22 cellular contexts compared by ENCODE assay signal in genomic region chr1:98693385-98693784, GRCh38. TPM values are rescaled to one million over a fixed set of nuclear protein-coding genes. Genes with fewer than 3 reads are reported as not detected.
"Had no signal": no experiment of that assay in that cellular context is flagged by ENCODE, and none has a peak within 500 bp of the region (broad histone marks: within the 10 kb centered on the region; RNA-seq: fewer than 3 reads in every experiment).

No MANE protein-coding gene starts in this region.

- H3K36me3 ChIP-seq: cardiac muscle cell, gastrocnemius medialis, lower lobe of right lung, pancreas, right lobe of liver had no signal

- H3K4me1 ChIP-seq: esophagus muscularis mucosa, gastrocnemius medialis, lower lobe of right lung, pancreas, right lobe of liver, thyroid gland had no signal

- H3K9me3 ChIP-seq: esophagus muscularis mucosa, gastrocnemius medialis, lower lobe of right lung, mucosa of descending colon, pancreas, right lobe of liver, thyroid gland had no signal

- H3K27ac ChIP-seq: cardiac muscle cell, esophagus muscularis mucosa, gastrocnemius medialis, lower lobe of right lung, pancreas, right lobe of liver, skin epidermis, thyroid gland, VCaP had no signal

- DNase-seq: activated CD4-positive, alpha-beta memory T cell treated with anti-CD3 and anti-CD28 coated beads, Interleukin-2, amount 10 ng/mL, durations not matched to agents 7 days and 5 days; activated CD4-positive, alpha-beta T cell treated with anti-CD3 and anti-CD28 coated beads, Interleukin-2, amount 10 ng/mL, durations not matched to agents 24 days and 14 days; activated gamma-delta T cell; activated naive CD4-positive, alpha-beta T cell treated with anti-CD3 and anti-CD28 coated beads, Interleukin-2, amount 50 U/mL, for 16 hours; activated naive CD8-positive, alpha-beta T cell treated with anti-CD3 and anti-CD28 coated beads, Interleukin-2, amount 50 U/mL, for 24 hours; effector memory CD8-positive, alpha-beta T cell; gastrocnemius medialis; left colon; lower lobe of right lung; mesendoderm; mucosa of descending colon; nephron progenitor cell; pancreas; right lobe of liver; stimulated activated CD4-positive, alpha-beta T cell treated with anti-CD3 and anti-CD28 coated beads, Interleukin-1b, Interleukin-23, amount 100 ng/mL, for 48 hours; substantia nigra; thyroid gland had no signal

- H3K4me3 ChIP-seq: cardiac muscle cell, esophagus muscularis mucosa, gastrocnemius medialis, lower lobe of right lung, mucosa of descending colon, pancreas, right lobe of liver, skin epidermis, thyroid gland had no signal

- H3K27me3 ChIP-seq: cardiac muscle cell, esophagus muscularis mucosa, gastrocnemius medialis, pancreas, right lobe of liver, thyroid gland had no signal

- ATAC-seq: activated CD4-positive, CD25-positive, alpha-beta regulatory T cell treated with anti-CD3 and anti-CD28 coated beads, Interleukin-2, amount 50 U/mL, for 24 hours; activated naive CD8-positive, alpha-beta T cell treated with anti-CD3 and anti-CD28 coated beads, Interleukin-2, amount 50 U/mL, for 24 hours; effector memory CD8-positive, alpha-beta T cell; gastrocnemius medialis; left colon; lower lobe of right lung; mucosa of descending colon; pancreas; right lobe of liver had no signal

RNA-seq across cellular contexts. Expression of gene SNX7, which starts 31.9 kb away (rescaled TPM):
- total RNA-seq: activated CD4-positive, alpha-beta T cell treated with anti-CD3 and anti-CD28 coated beads, Interleukin-2, amount 10 ng/mL, durations not matched to agents 24 days and 14 days had no signal
